12 cellular contexts compared by ENCODE assay signal in genomic region chr9:131697097-131697496, GRCh38. TPM values are rescaled to one million over a fixed set of nuclear protein-coding genes. Genes with fewer than 3 reads are reported as not detected.
DNase-seq lines count a peak whose midpoint lies in the region; ATAC-seq and TF ChIP-seq lines count a peak whose summit lies in the region.
"Had no signal": no experiment of that assay in that cellular context is flagged by ENCODE, and none has a peak within 500 bp of the region (broad histone marks: within the 10 kb centered on the region; RNA-seq: fewer than 3 reads in every experiment).

No MANE protein-coding gene starts in this region.

- ATAC-seq in GM21786 (IDR thresholded peaks at IDR 0.05; ENCODE audit: unreplicated experiment) (no peak), GM18909 (IDR thresholded peaks at IDR 0.05; ENCODE audit: poor library complexity, unreplicated experiment) (no peak)

- H3K27ac ChIP-seq in ascending aorta, result peak overlapping the region; percentile 4 to 9

- no peaks in the 10 kb centered on the region for H3K36me3 ChIP-seq in ascending aorta

- no peaks in the 10 kb centered on the region for H3K9me3 ChIP-seq in ascending aorta

- intact Hi-C loops in ascending aorta (cut with DNase I), result no loop called here

- peak; percentile 45 for DNase-seq in EH (ENCODE audit: low read depth)
- no peak for DNase-seq in ascending aorta (ENCODE audit: low spot score in 2 of 2)
- DNase-seq in hippocampal formation (lab: John Stamatoyannopoulos, UW), result peak; percentile 41 to 50
- no peak for DNase-seq in retinal pigment epithelial cell (ENCODE audit: low read depth)
- DNase-seq in COLO668 (lab: John Stamatoyannopoulos, UW; ENCODE audit: unreplicated experiment), result no peak
- no peak for DNase-seq in DMS114 treated with DMSO at 0.1 percent for 48 hours (lab: John Stamatoyannopoulos, UW; ENCODE audit: unreplicated experiment)
- DNase-seq: activated gamma-delta T cell, GF-D8, SHP77 treated with DMSO at 0.1 percent for 48 hours had no signal

- H3K4me1 ChIP-seq in ascending aorta, result peaks cover 0 to 21% of the 10 kb centered on the region in 2 donors

- H3K27me3 ChIP-seq in ascending aorta, result no peaks in the 10 kb centered on the region

- no peak overlapping the region for H3K4me3 ChIP-seq in ascending aorta
- H3K4me3 ChIP-seq in retinal pigment epithelial cell (ENCODE audit: low read length), result no peak overlapping the region
- H3K4me3 ChIP-seq: K562 had no signal

- TF ChIP-seq CTCF in ascending aorta (IDR thresholded peaks at IDR 0.05) (peak in 1 of 3 experiments; percentile 9), retinal pigment epithelial cell (conservative IDR thresholded peaks at IDR 0.05; ENCODE audit: low read depth, low read length) (peak; percentile 31)

RNA-seq across cellular contexts. Expression of gene RAPGEF1, which starts 42.8 kb away (rescaled TPM):
- 95.5 TPM for total RNA-seq in ascending aorta

Comparison
In these comparisons a context has a peak if more than half of its experiments do, and no peak if none do; other contexts are left out.
1. DNase-seq: peak in EH (single experiment) and hippocampal formation (2 of 2); none in ascending aorta (0 of 2), retinal pigment epithelial cell (single experiment), COLO668 (single experiment) and DMS114 treated with DMSO at 0.1 percent for 48 hours (single experiment).